Comparison of ENCODE assay signal across 1 cellular context in the genomic region with DNA sequence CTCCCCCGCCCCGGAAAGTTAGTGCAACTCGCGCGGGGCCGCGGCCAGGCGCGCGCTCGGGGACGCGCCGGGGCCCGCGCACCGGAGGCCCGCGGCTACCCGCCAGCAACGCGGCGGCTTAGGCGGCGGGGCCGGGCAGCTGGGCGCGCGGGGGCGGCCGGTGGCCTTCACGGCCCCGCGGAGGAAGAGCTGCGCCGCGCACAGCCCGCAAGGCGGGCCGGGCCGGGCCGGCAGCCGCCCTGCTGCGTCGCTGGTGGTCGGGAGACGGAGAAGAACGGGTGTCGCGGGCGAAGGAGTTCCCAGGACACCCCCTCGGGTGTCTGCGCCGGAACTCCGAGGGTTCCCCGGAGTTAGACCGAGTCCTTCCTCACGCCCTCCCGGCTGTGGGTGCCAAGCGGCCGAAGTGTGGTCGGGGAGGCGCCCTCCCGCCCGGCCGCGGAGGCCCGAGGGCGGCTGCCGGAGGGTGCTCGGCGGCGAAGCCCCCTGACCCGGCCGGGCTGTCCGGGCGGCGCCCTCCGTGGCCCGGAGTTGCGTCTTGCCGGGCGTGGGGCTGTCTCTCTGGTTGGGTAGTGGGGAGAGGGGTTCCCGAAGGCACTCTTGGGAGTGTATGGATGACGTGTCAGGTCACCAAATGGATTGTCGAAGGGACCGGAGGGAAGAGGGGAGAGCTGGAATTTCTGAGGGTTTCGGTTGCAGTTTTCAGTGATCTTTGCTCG.
TF ChIP-seq lines count a peak whose summit lies in the region.

No MANE protein-coding gene starts in this region.

TF ChIP-seq in SK-N-SH, 30 proteins besides CTCF, POLR2A, EP300 and RAD21 (continued from another document):
- TF ChIP-seq, protein P1, sequence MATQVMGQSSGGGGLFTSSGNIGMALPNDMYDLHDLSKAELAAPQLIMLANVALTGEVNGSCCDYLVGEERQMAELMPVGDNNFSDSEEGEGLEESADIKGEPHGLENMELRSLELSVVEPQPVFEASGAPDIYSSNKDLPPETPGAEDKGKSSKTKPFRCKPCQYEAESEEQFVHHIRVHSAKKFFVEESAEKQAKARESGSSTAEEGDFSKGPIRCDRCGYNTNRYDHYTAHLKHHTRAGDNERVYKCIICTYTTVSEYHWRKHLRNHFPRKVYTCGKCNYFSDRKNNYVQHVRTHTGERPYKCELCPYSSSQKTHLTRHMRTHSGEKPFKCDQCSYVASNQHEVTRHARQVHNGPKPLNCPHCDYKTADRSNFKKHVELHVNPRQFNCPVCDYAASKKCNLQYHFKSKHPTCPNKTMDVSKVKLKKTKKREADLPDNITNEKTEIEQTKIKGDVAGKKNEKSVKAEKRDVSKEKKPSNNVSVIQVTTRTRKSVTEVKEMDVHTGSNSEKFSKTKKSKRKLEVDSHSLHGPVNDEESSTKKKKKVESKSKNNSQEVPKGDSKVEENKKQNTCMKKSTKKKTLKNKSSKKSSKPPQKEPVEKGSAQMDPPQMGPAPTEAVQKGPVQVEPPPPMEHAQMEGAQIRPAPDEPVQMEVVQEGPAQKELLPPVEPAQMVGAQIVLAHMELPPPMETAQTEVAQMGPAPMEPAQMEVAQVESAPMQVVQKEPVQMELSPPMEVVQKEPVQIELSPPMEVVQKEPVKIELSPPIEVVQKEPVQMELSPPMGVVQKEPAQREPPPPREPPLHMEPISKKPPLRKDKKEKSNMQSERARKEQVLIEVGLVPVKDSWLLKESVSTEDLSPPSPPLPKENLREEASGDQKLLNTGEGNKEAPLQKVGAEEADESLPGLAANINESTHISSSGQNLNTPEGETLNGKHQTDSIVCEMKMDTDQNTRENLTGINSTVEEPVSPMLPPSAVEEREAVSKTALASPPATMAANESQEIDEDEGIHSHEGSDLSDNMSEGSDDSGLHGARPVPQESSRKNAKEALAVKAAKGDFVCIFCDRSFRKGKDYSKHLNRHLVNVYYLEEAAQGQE (IDR thresholded peaks at IDR 0.05; ENCODE audit: low read depth, low read length): 0 out of 2 replicates have a peak, but pooled peaks have one; percentile 55
- TF ChIP-seq GABPA (IDR thresholded peaks at IDR 0.05; ENCODE audit: low read depth) (0 out of 2 replicates have a peak, but pooled peaks have one; percentile 4), RCOR1 (IDR thresholded peaks at IDR 0.05; ENCODE audit: low read length) (peak; percentile 49; the same call in 1 of the 2 replicates)
TF ChIP-seq in SK-N-SH: peak in this region for 12.
